ENCODE assay signal across 25 cellular contexts in the genomic region with DNA sequence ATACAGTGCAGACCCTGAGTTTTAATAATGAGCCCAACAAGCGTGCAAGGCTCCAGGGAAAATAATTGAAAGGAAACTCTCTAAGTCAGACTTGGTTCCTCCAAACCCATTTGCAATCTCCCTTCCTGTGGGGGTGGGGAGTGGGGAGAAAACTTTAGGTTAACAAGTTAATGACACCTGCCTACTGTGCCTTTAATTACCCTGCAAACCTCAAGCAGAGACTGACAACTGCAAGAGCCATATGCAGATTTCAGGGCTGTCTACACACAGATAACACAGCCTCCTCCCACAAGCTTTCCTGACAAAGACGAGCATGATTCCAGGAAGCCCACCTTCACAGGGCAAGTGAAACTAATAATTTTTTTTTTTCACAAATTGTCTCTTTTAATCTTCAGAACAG.
DNase-seq lines count a peak whose midpoint lies in the region; ATAC-seq and TF ChIP-seq lines count a peak whose summit lies in the region.
"Had no signal": no experiment of that assay in that cellular context is flagged by ENCODE, and none has a peak within 500 bp of the region (broad histone marks: within the 10 kb centered on the region; RNA-seq: fewer than 3 reads in every experiment).

No MANE protein-coding gene starts in this region.

- H3K4me3 ChIP-seq in NT2/D1 (ENCODE audit: insufficient read length, low read depth) (no peak overlapping the region), mesendoderm (ENCODE audit: low read length) (no peak overlapping the region), tibial nerve (no peak overlapping the region)
- H3K4me3 ChIP-seq: A549, Peyer's patch had no signal

- H3K9me3 ChIP-seq in ES-I3 (ENCODE audit: control insufficient read depth, insufficient read depth, low read length) (no peaks in the 10 kb centered on the region), NT2/D1 (ENCODE audit: insufficient read depth, low read length) (peaks cover 5% of the 10 kb centered on the region; the same call in 1 of the 2 replicates), tibial nerve (peaks cover 0 to 6% (median 0%) of the 10 kb centered on the region in 4 donors)
- H3K9me3 ChIP-seq: A549, BE2C, Caco-2, Peyer's patch had no signal

- peak overlapping the region; percentile 4 for H3K18ac ChIP-seq in mesendoderm (ENCODE audit: low read length)

- no peaks in the 10 kb centered on the region for H3K36me3 ChIP-seq in ES-I3 (ENCODE audit: insufficient read depth, low read length)
- no peaks in the 10 kb centered on the region for H3K36me3 ChIP-seq in NT2/D1 (ENCODE audit: insufficient read depth, insufficient read length, low read length)
- no peaks in the 10 kb centered on the region for H3K36me3 ChIP-seq in mesendoderm (ENCODE audit: control insufficient read depth, insufficient read depth, low read length)
- no peaks in the 10 kb centered on the region for H3K36me3 ChIP-seq in tibial nerve
- H3K36me3 ChIP-seq: BE2C, Peyer's patch had no signal

- peak overlapping the region; percentile 26 for H3K4me2 ChIP-seq in mesendoderm (ENCODE audit: low read length)
- H3K4me2 ChIP-seq: A549, KMS-11 had no signal

- ATAC-seq in GM21717 (IDR thresholded peaks at IDR 0.05; ENCODE audit: unreplicated experiment) (no peak), HG02798 (IDR thresholded peaks at IDR 0.05; ENCODE audit: poor library complexity, unreplicated experiment) (no peak)
- ATAC-seq: A549 had no signal

- no peaks in the 10 kb centered on the region for H3K79me1 ChIP-seq in mesendoderm (ENCODE audit: low read length)

- no peaks in the 10 kb centered on the region for H3K79me2 ChIP-seq in mesendoderm (ENCODE audit: control insufficient read depth, insufficient read depth, low read length)

- H3K56ac ChIP-seq in mesendoderm (ENCODE audit: low read length) = peak overlapping the region; percentile 75

- WGBS in mesendoderm (ENCODE audit: extremely low coverage, insufficient coverage, low lambda C conversion rate) = no CpG with 5 or more reads among the region's 2 CpGs
- WGBS in tibial nerve, 2 donors = 30 to 34% methylated on average over 2 of the region's 2 CpGs

- no peak for TF ChIP-seq CTCF in tibial nerve (IDR thresholded peaks at IDR 0.05)

- DNase-seq in NT2/D1 (ENCODE audit: low read depth, low spot score) (peak; percentile 66), iPS DF 4.7 (ENCODE audit: extremely low read depth, low spot score) (peak; percentile 58), mesendoderm (peak; percentile 89), tibial nerve (ENCODE audit: low spot score in 2 of 2) (no peak), ureter (ENCODE audit: low spot score) (no peak)
- DNase-seq: BE2C; Caco-2; CD4-positive, alpha-beta memory T cell; DMS 273 treated with DMSO at 0.1 percent for 48 hours; DMS79 treated with DMSO at 0.1 percent for 48 hours; IMR-90; NCI-H1105; NCI-H146; NCI-H2029; NCI-H226; NCI-H510A treated with DMSO at 0.1 percent for 48 hours; NCI-H774; NK-92 treated with Interleukin-12 subunit alpha and Interleukin-12 subunit beta, amount 100 ng/mL, for 24 hours; Peyer's patch had no signal

- H2BK5ac ChIP-seq in mesendoderm (ENCODE audit: low read length) = peak overlapping the region; percentile 64

- no peak overlapping the region for H3K23ac ChIP-seq in mesendoderm (ENCODE audit: low read length)

- no peak overlapping the region for H4K8ac ChIP-seq in mesendoderm (ENCODE audit: low read depth, low read length)

- no peak overlapping the region for H2AK5ac ChIP-seq in mesendoderm (ENCODE audit: low read length)

- H3K9ac ChIP-seq in ES-I3 (ENCODE audit: low read depth, low read length) (peak overlapping the region; percentile 0; the same call in 1 of the 2 replicates), NT2/D1 (ENCODE audit: insufficient read length, low read depth) (peak overlapping the region; percentile 21), mesendoderm (ENCODE audit: low read length) (peak overlapping the region; percentile 22)
- H3K9ac ChIP-seq: KMS-11 had no signal

- no peak overlapping the region for H2BK15ac ChIP-seq in mesendoderm (replicated peaks; ENCODE audit: low read depth)

- no peak overlapping the region for H4K5ac ChIP-seq in mesendoderm (ENCODE audit: low read length)

- no peak for TF ChIP-seq EP300 in tibial nerve (IDR thresholded peaks at IDR 0.05)

- peaks cover 33% of the 10 kb centered on the region for H3K4me1 ChIP-seq in ES-I3 (ENCODE audit: insufficient read depth, low read length)
- H3K4me1 ChIP-seq in NT2/D1 (ENCODE audit: insufficient read depth, insufficient read length) = peaks cover 13% of the 10 kb centered on the region
- H3K4me1 ChIP-seq in mesendoderm (ENCODE audit: control insufficient read depth, low read depth, low read length) = peaks cover 24% of the 10 kb centered on the region
- no peaks in the 10 kb centered on the region for H3K4me1 ChIP-seq in tibial nerve
- H3K4me1 ChIP-seq: A549, BE2C, Caco-2, Peyer's patch had no signal

- H3K4ac ChIP-seq in mesendoderm (ENCODE audit: low read depth, low read length) = no peak overlapping the region

- H3K27ac ChIP-seq in mesendoderm (ENCODE audit: low read depth, low read length) (no peak overlapping the region), tibial nerve (no peak overlapping the region)
- H3K27ac ChIP-seq: A549, HL-60, KMS-11, Peyer's patch had no signal

- TF ChIP-seq POLR2A in tibial nerve (IDR thresholded peaks at IDR 0.05) = no peak

- H2BK120ac ChIP-seq in mesendoderm (ENCODE audit: low read depth, low read length) = no peak overlapping the region

- no peaks in the 10 kb centered on the region for H3K27me3 ChIP-seq in NT2/D1 (ENCODE audit: insufficient read depth, insufficient read length)
- H3K27me3 ChIP-seq in mesendoderm (ENCODE audit: insufficient read depth, low read length, poor library complexity) = no peaks in the 10 kb centered on the region
- no peaks in the 10 kb centered on the region for H3K27me3 ChIP-seq in tibial nerve
- H3K27me3 ChIP-seq: BE2C, Peyer's patch had no signal

Comparison
In these comparisons a context has a peak if more than half of its experiments do, and no peak if none do; other contexts are left out.
1. DNase-seq: peak in NT2/D1 (single experiment), iPS DF 4.7 (single experiment) and mesendoderm (single experiment); none in tibial nerve (0 of 2) and ureter (single experiment).
2. Peak in every context shown above with its lines, with median percentiles within 50 percentile points of each other: H3K9ac ChIP-seq.